ENCODE assay signal across 14 cellular contexts in the genomic region with DNA sequence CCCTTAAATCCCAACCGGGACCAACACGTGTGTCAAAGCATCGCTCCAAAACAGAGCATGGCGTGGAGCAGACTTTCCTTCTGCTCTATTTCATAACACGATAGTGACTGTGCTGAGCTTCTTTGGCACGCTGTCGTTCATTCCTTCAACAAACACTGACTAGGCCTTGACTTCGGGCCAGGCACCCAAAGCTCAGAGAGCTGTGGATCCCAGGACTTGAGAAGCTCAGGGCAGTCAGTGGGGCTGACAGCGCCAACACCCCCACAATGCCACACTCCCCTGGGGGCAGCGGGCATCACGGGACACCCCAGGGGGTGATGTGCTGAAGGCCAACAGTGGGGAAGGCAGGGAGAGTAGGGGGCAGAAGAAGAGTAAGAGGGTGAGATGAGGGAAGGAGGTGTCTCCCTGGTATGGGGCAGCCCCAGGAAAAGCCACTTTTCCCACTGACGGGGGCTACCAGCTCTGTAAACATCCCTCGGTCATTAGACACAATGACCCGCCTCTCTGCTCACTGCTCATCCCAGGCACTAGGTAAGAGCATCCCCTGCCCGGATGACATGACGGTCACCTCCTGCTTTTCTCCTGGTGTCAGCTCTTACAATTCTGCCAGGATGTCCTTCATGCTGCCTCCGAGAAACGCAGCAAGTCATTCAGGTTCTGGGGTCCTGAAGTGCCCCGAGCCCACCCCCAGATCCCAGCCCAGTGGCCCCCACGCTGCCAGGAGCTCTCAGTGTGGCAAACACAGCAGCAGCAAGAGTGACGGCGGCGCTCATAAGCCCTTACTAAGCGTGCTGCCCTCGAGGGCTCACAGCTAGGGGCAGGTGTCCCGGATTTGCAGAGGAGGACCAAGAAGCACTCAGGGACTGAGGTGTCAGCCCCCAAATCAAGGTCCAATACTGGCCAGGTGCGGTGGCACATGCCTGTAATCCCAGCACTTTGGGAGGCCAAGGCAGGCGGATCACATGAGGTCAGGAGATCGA. TPM values are rescaled to one million over a fixed set of nuclear protein-coding genes. Genes with fewer than 3 reads are reported as not detected.
A peak's percentile ranks its signal among the peaks of the same experiment; 100 is the strongest.
DNase-seq lines count a peak whose midpoint lies in the region; ATAC-seq and TF ChIP-seq lines count a peak whose summit lies in the region.
"Had no signal": no experiment of that assay in that cellular context is flagged by ENCODE, and none has a peak within 500 bp of the region (broad histone marks: within the 10 kb centered on the region; RNA-seq: fewer than 3 reads in every experiment).

No MANE protein-coding gene starts in this region.

- H4K20me1 ChIP-seq in BLaER1 treated with 17β-estradiol and CSF1 and Interleukin-3, amounts not matched to agents 10 nM and 100 nM, result peaks cover 0 to 60% (median 0%) of the 10 kb centered on the region in 11 experiments; a peak in 6 of 22 replicates

- ATAC-seq in HG02678 (IDR thresholded peaks at IDR 0.05; ENCODE audit: unreplicated experiment) (no peak), HG02885 (IDR thresholded peaks at IDR 0.05; ENCODE audit: poor library complexity, unreplicated experiment) (no peak)
- ATAC-seq: CD8-positive, alpha-beta T cell had no signal

- H3K27me3 Mint-ChIP-seq in endothelial cell (ENCODE audit: unreplicated experiment), result peaks cover 10% of the 10 kb centered on the region

- 0 out of 22 replicates have a peak overlapping the region, but pooled peaks of 1 of the 11 experiments have one; percentile 23 for H3K9ac ChIP-seq in BLaER1 treated with 17β-estradiol and CSF1 and Interleukin-3, amounts not matched to agents 10 nM and 100 nM
- H3K9ac ChIP-seq in trophoblast cell (ENCODE audit: low read length), result no peak overlapping the region

- H3K27ac ChIP-seq in BLaER1 treated with 17β-estradiol and CSF1 and Interleukin-3, amounts not matched to agents 10 nM and 100 nM, result no peak overlapping the region
- no peak overlapping the region for H3K27ac ChIP-seq in trophoblast cell (ENCODE audit: low read depth, low read length)
- H3K27ac ChIP-seq: SJSA1 had no signal

- H3K23ac ChIP-seq in trophoblast cell (ENCODE audit: low read length), result no peak overlapping the region

- no peaks in the 10 kb centered on the region for H3K36me3 ChIP-seq in BLaER1 treated with 17β-estradiol and CSF1 and Interleukin-3, amounts not matched to agents 10 nM and 100 nM
- H3K36me3 ChIP-seq in MG63, result no peaks in the 10 kb centered on the region
- peaks cover 0 to 9% of the 10 kb centered on the region in 2 experiments for H3K36me3 ChIP-seq in trophoblast cell (ENCODE audit: control insufficient read depth in 1 of 2, insufficient read depth in 2 of 2, low read length in 2 of 2)
- H3K36me3 ChIP-seq: SJSA1 had no signal

- H3K4me1 ChIP-seq in BLaER1 treated with 17β-estradiol and CSF1 and Interleukin-3, amounts not matched to agents 10 nM and 100 nM, result peaks cover 29 to 74% (median 65%) of the 10 kb centered on the region in 10 experiments
- H3K4me1 ChIP-seq in trophoblast cell (ENCODE audit: control insufficient read depth in 1 of 2, insufficient read depth in 2 of 2, low read length in 2 of 2), result peaks cover 12 to 14% of the 10 kb centered on the region in 2 experiments

- H3K36me3 Mint-ChIP-seq in endothelial cell (ENCODE audit: low read depth, unreplicated experiment), result no peaks in the 10 kb centered on the region
- H3K36me3 Mint-ChIP-seq: CD8-positive, alpha-beta T cell had no signal

- H3K4me1 Mint-ChIP-seq in endothelial cell (ENCODE audit: unreplicated experiment), result no peaks in the 10 kb centered on the region

- peaks cover 0 to 53% (median 0%) of the 10 kb centered on the region in 11 experiments; a peak in 8 of 22 replicates for H3K27me3 ChIP-seq in BLaER1 treated with 17β-estradiol and CSF1 and Interleukin-3, amounts not matched to agents 10 nM and 100 nM
- no peaks in the 10 kb centered on the region for H3K27me3 ChIP-seq in MG63
- no peaks in the 10 kb centered on the region for H3K27me3 ChIP-seq in trophoblast cell (ENCODE audit: insufficient read depth, low read length)
- H3K27me3 ChIP-seq: SJSA1 had no signal

- H3K9me3 Mint-ChIP-seq in endothelial cell (ENCODE audit: unreplicated experiment), result no peaks in the 10 kb centered on the region
- H3K9me3 Mint-ChIP-seq: CD8-positive, alpha-beta T cell had no signal

- H3K4me3 ChIP-seq in BLaER1 treated with 17β-estradiol and CSF1 and Interleukin-3, amounts not matched to agents 10 nM and 100 nM, result no peak overlapping the region
- H3K4me3 ChIP-seq in MG63 (no peak overlapping the region), trophoblast cell (ENCODE audit: low read depth, low read length) (no peak overlapping the region)
- H3K4me3 ChIP-seq: SJSA1 had no signal

- no peaks in the 10 kb centered on the region for H3K9me3 ChIP-seq in BLaER1 treated with 17β-estradiol and CSF1 and Interleukin-3, amounts not matched to agents 10 nM and 100 nM (replicated peaks in 1 of 11)
- H3K9me3 ChIP-seq in MG63 (no peaks in the 10 kb centered on the region), trophoblast cell (ENCODE audit: insufficient read depth, low read depth, low read length) (peaks cover 1% of the 10 kb centered on the region)
- H3K9me3 ChIP-seq: SJSA1 had no signal

- peak overlapping the region; percentile 6 to 97 (median 80); a peak in 19 of 22 replicates for H3K4me2 ChIP-seq in BLaER1 treated with 17β-estradiol and CSF1 and Interleukin-3, amounts not matched to agents 10 nM and 100 nM
- no peak overlapping the region for H3K4me2 ChIP-seq in trophoblast cell (ENCODE audit: low read length)

- H3K79me2 ChIP-seq in trophoblast cell (ENCODE audit: control insufficient read depth, insufficient read depth, low read length, poor library complexity), result peaks cover 2% of the 10 kb centered on the region

- peak; percentile 22 for DNase-seq in MG63
- no peak for DNase-seq in endothelial cell (ENCODE audit: low spot score)
- DNase-seq in islet precursor cell, result peak; percentile 45
- no peak for DNase-seq in trophoblast cell
- DNase-seq in T-helper 9 cell, result no peak
- DNase-seq: CD8-positive, alpha-beta T cell; GF-D8; NCI-H146; NCI-H2081 treated with DMSO at 0.1 percent for 48 hours; NCI-H524 had no signal

- H2AFZ ChIP-seq in trophoblast cell (ENCODE audit: insufficient read depth, low read length, poor library complexity), result no peak overlapping the region

- H2AK5ac ChIP-seq in trophoblast cell (ENCODE audit: low read length), result no peak overlapping the region

- H4K8ac ChIP-seq in trophoblast cell (ENCODE audit: low read depth, low read length), result no peak overlapping the region

- no peak overlapping the region for H2BK5ac ChIP-seq in trophoblast cell (ENCODE audit: low read depth, low read length, poor library complexity)

- H3K4me3 Mint-ChIP-seq in endothelial cell (ENCODE audit: unreplicated experiment), result no peak overlapping the region
- H3K4me3 Mint-ChIP-seq: CD8-positive, alpha-beta T cell had no signal

- no CpG with 5 or more reads among the region's 29 CpGs for WGBS in trophoblast cell (ENCODE audit: extremely low coverage, insufficient coverage, insufficient read length)

- no peak for TF ChIP-seq CTCF in endothelial cell (IDR thresholded peaks at IDR 0.05; ENCODE audit: unreplicated experiment)

- no peak overlapping the region for H3K14ac ChIP-seq in trophoblast cell (ENCODE audit: low read length)

- H4K91ac ChIP-seq in trophoblast cell (ENCODE audit: low read depth, low read length), result no peak overlapping the region

- no peak overlapping the region for H3K18ac ChIP-seq in trophoblast cell (ENCODE audit: low read length)

- peak overlapping the region; percentile 13 for H3K27ac Mint-ChIP-seq in endothelial cell (ENCODE audit: unreplicated experiment)
- H3K27ac Mint-ChIP-seq: CD8-positive, alpha-beta T cell had no signal

- H3K4ac ChIP-seq in trophoblast cell (ENCODE audit: low read depth, low read length), result no peak overlapping the region

- peaks cover 5% of the 10 kb centered on the region for H3K79me1 ChIP-seq in trophoblast cell (ENCODE audit: low read length)

- no peak overlapping the region for H4K12ac ChIP-seq in trophoblast cell (ENCODE audit: low read depth, low read length)

- no peak overlapping the region for H2BK120ac ChIP-seq in trophoblast cell (ENCODE audit: insufficient read depth, low read length, poor library complexity)

- no peak overlapping the region for H2BK12ac ChIP-seq in trophoblast cell (ENCODE audit: low read length)

RNA-seq across cellular contexts. Expression of a gene that starts 25.7 kb away (rescaled TPM):
- total RNA-seq in MG63 (2014; rRNA removed; shearing (Covaris generic); ENCODE audit: low replicate concordance), result 0.30 and 0.59 TPM in 2 replicates
- 7.7 TPM for total RNA-seq in endothelial cell (ENCODE audit: unreplicated experiment)
- polyA plus RNA-seq in trophoblast cell (2013), result 28.5 and 29.5 TPM in 2 replicates

Comparison
In these comparisons a context has a peak if more than half of its experiments do, and no peak if none do; other contexts are left out.
1. DNase-seq: peak in MG63 (single experiment) and islet precursor cell (single experiment); none in endothelial cell (single experiment), trophoblast cell (0 of 2) and T-helper 9 cell (single experiment).